17 cellular contexts compared by ENCODE assay signal in the genomic region with DNA sequence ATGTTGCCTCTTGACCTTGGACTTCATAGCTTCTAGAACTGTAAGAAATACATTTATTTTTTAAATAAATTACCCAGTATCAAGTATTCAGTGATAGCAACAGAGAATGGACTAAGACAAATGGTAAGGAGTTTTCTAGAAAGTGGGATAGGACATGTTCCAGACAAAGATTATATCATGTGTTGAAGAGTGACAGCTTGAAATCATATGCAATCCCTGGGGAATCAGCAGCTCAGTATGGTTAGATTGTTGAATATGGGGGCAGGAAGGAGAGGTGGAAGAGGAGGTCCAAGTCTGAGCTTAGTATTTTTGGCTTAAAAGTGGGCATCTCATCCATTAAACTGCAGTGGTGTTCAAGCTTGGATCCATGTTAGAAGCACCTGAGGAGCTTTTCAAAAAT.
"Had no signal": no experiment of that assay in that cellular context is flagged by ENCODE, and none has a peak within 500 bp of the region (broad histone marks: within the 10 kb centered on the region; RNA-seq: fewer than 3 reads in every experiment).

No MANE protein-coding gene starts in this region.

- H3K27me3 Mint-ChIP-seq: activated naive CD8-positive, alpha-beta T cell had no signal

- H3K27ac Mint-ChIP-seq: activated naive CD8-positive, alpha-beta T cell; activated T-cell treated with anti-CD3 and anti-CD28 coated beads, Interleukin-2, amount 50 U/mL, for 72 hours; neural progenitor cell had no signal

- H3K4me3 ChIP-seq: left lung, neural progenitor cell, psoas muscle, SK-N-MC, stomach, vagina had no signal

- H3K36me3 ChIP-seq: neural progenitor cell, stomach, vagina, WERI-Rb-1 had no signal

- H3K9me3 Mint-ChIP-seq: activated T-cell treated with anti-CD3 and anti-CD28 coated beads, Interleukin-2, amount 50 U/mL, for 72 hours had no signal

- DNase-seq: activated T-cell treated with anti-CD3 and anti-CD28 coated beads, Interleukin-2, amount 50 U/mL, for 72 hours; amygdala; caudate nucleus; foreskin melanocyte; glutamatergic neuron; hippocampal formation; left lung; midbrain; psoas muscle; right cardiac atrium; stomach; trophoblast cell; WERI-Rb-1 had no signal

- H3K4me3 Mint-ChIP-seq: activated naive CD8-positive, alpha-beta T cell; neural progenitor cell had no signal

- H3K36me3 Mint-ChIP-seq: activated naive CD8-positive, alpha-beta T cell; neural progenitor cell had no signal

- H3K9me3 ChIP-seq: left lung, psoas muscle, stomach, vagina had no signal

- ATAC-seq: activated T-cell treated with anti-CD3 and anti-CD28 coated beads, Interleukin-2, amount 50 U/mL, for 72 hours; left lung; psoas muscle; right cardiac atrium had no signal

- H3K27ac ChIP-seq: left lung, neural progenitor cell, psoas muscle, SK-N-MC, vagina, WERI-Rb-1 had no signal

- H3K27me3 ChIP-seq: left lung, neural progenitor cell, stomach, vagina had no signal
